Comparison of ENCODE assay signal across 17 cellular contexts in genomic region chr6:154226461-154226860, GRCh38.
DNase-seq lines count a peak whose midpoint lies in the region; ATAC-seq, FAIRE-seq and TF ChIP-seq lines count a peak whose summit lies in the region.
"Had no signal": no experiment of that assay in that cellular context is flagged by ENCODE, and none has a peak within 500 bp of the region (broad histone marks: within the 10 kb centered on the region; RNA-seq: fewer than 3 reads in every experiment).

No MANE protein-coding gene starts in this region.

- in situ Hi-C loops in HepG2 (cut with HindIII; ENCODE audit: extremely low pct_ligation_motif_present, low pct_unique_long_range_greater_than_20kb), result no loop called here

- H2AFZ ChIP-seq in HepG2 (ENCODE audit: low read length) (no peak overlapping the region), OCI-LY7 (ENCODE audit: low read length) (no peak overlapping the region)

- H3K27me3 Mint-ChIP-seq in activated CD4-positive, alpha-beta T cell treated with anti-CD3 and anti-CD28 coated beads for 36 hours, result no peaks in the 10 kb centered on the region
- H3K27me3 Mint-ChIP-seq in dendritic cell treated with granulocyte-macrophage colony-stimulating factor and Interleukin-4, amounts not matched to agents 40 ng/mL and 50 ng/mL, for 4 days, result no peaks in the 10 kb centered on the region
- H3K27me3 Mint-ChIP-seq: B cell had no signal

- TF ChIP-seq RAD21 in HepG2 (CRISPR knock-in tag; IDR thresholded peaks at IDR 0.05), result no peak

- H3K9me3 Mint-ChIP-seq in activated CD4-positive, alpha-beta T cell treated with anti-CD3 and anti-CD28 coated beads for 36 hours (ENCODE audit: low read depth), result no peaks in the 10 kb centered on the region
- H3K9me3 Mint-ChIP-seq in dendritic cell treated with granulocyte-macrophage colony-stimulating factor and Interleukin-4, amounts not matched to agents 40 ng/mL and 50 ng/mL, for 4 days, result no peaks in the 10 kb centered on the region
- no peaks in the 10 kb centered on the region for H3K9me3 Mint-ChIP-seq in stimulated activated effector memory CD8-positive, alpha-beta T cell treated with anti-CD3 and anti-CD28 coated beads, Interleukin-12 subunit alpha, Interleukin-12 subunit beta, amount 100 ng/mL, for 72 hours

- H4K20me1 ChIP-seq in HepG2 (ENCODE audit: insufficient read depth, low read length) (no peaks in the 10 kb centered on the region), OCI-LY7 (ENCODE audit: insufficient read depth, low read length) (no peaks in the 10 kb centered on the region)

- CTCF ChIA-PET in activated CD4-positive, alpha-beta T cell treated with anti-CD3 and anti-CD28 coated beads for 36 hours (lab: Charles Lee), result interaction anchor here (0.9 to 1.7 kb wide), 2 partner anchors 21 to 41 kb away, joined by 3 to 6 read pairs; no protein-coding TSS in a partner anchor
- CTCF ChIA-PET in HepG2 (lab: Yijun Ruan, JAX; ENCODE audit: low intra/inter-chr PET ratio, low total read pairs), result no interaction called here
- CTCF ChIA-PET in OCI-LY7 (lab: Charles Lee; ENCODE audit: unreplicated experiment), result no interaction called here

- H3K4me3 ChIP-seq in HepG2 (replicated peaks in 1 of 3; ENCODE audit: insufficient read depth in 1 of 3, low read depth in 2 of 3, low read length in 3 of 3), result no peak overlapping the region
- H3K4me3 ChIP-seq in right lobe of liver, result no peak overlapping the region
- no peak overlapping the region for H3K4me3 ChIP-seq in OCI-LY7 (ENCODE audit: low read depth, low read length, poor library complexity, severe bottlenecking)

- POLR2A ChIA-PET in activated CD4-positive, alpha-beta T cell treated with anti-CD3 and anti-CD28 coated beads for 36 hours (lab: Charles Lee), result interaction anchor here (0.6 kb wide), 1 partner anchor 55 kb away, joined by 4 read pairs; no protein-coding TSS in a partner anchor
- POLR2A ChIA-PET in HepG2 (lab: Yijun Ruan, JAX), result no interaction called here
- POLR2A ChIA-PET in OCI-LY7 (lab: Charles Lee), result interaction anchor here (0.6 kb wide), 1 partner anchor 11 kb away, joined by 3 read pairs; no protein-coding TSS in a partner anchor

- no peak for TF ChIP-seq POLR2A in HepG2 (IDR thresholded peaks at IDR 0.05; ENCODE audit: insufficient read depth in 1 of 2, low read depth in 2 of 2, low read length in 2 of 2)
- TF ChIP-seq POLR2A in right lobe of liver (IDR thresholded peaks at IDR 0.05), result no peak

- H3K79me2 ChIP-seq in HepG2 (ENCODE audit: insufficient read depth, low read length), result no peaks in the 10 kb centered on the region
- no peaks in the 10 kb centered on the region for H3K79me2 ChIP-seq in OCI-LY7 (ENCODE audit: insufficient read depth, low read depth, low read length)

- H3K27ac ChIP-seq in HepG2 (ENCODE audit: extremely low read length, insufficient read depth, low read length) (no peak overlapping the region), right lobe of liver (no peak overlapping the region), OCI-LY7 (ENCODE audit: low read depth, low read length, poor library complexity, severe bottlenecking) (no peak overlapping the region)
- H3K27ac ChIP-seq: 22Rv1 had no signal

- H3K4me1 Mint-ChIP-seq in activated CD4-positive, alpha-beta T cell treated with anti-CD3 and anti-CD28 coated beads for 36 hours, result peaks cover 80% of the 10 kb centered on the region
- peaks cover 79% of the 10 kb centered on the region for H3K4me1 Mint-ChIP-seq in dendritic cell treated with granulocyte-macrophage colony-stimulating factor and Interleukin-4, amounts not matched to agents 40 ng/mL and 50 ng/mL, for 4 days (ENCODE audit: low read depth)
- peaks cover 70% of the 10 kb centered on the region for H3K4me1 Mint-ChIP-seq in stimulated activated effector memory CD8-positive, alpha-beta T cell treated with anti-CD3 and anti-CD28 coated beads, Interleukin-12 subunit alpha, Interleukin-12 subunit beta, amount 100 ng/mL, for 72 hours

- intact Hi-C loops in activated CD4-positive, alpha-beta T cell treated with anti-CD3 and anti-CD28 coated beads for 36 hours (cut with DNase I, micrococcal nuclease), result no loop called here
- intact Hi-C loops in HepG2 (cut with micrococcal nuclease; ENCODE audit: unreplicated experiment) (no loop called here), right lobe of liver (cut with DNase I) (no loop called here), OCI-LY7 (cut with micrococcal nuclease; ENCODE audit: unreplicated experiment) (no loop called here)
- intact Hi-C loops in dendritic cell treated with granulocyte-macrophage colony-stimulating factor and Interleukin-4, amounts not matched to agents 40 ng/mL and 50 ng/mL, for 4 days (cut with micrococcal nuclease), result no loop called here

- no peak overlapping the region for H3K4me3 Mint-ChIP-seq in activated CD4-positive, alpha-beta T cell treated with anti-CD3 and anti-CD28 coated beads for 36 hours
- H3K4me3 Mint-ChIP-seq in dendritic cell treated with granulocyte-macrophage colony-stimulating factor and Interleukin-4, amounts not matched to agents 40 ng/mL and 50 ng/mL, for 4 days, result peak overlapping the region; percentile 25
- H3K4me3 Mint-ChIP-seq in stimulated activated effector memory CD8-positive, alpha-beta T cell treated with anti-CD3 and anti-CD28 coated beads, Interleukin-12 subunit alpha, Interleukin-12 subunit beta, amount 100 ng/mL, for 72 hours, result no peak overlapping the region
- H3K4me3 Mint-ChIP-seq: B cell had no signal

- no peak for TF ChIP-seq EP300 in HepG2 (IDR thresholded peaks at IDR 0.05; ENCODE audit: low read depth in 2 of 2, low read length in 2 of 2)
- TF ChIP-seq EP300 in HepG2 (CRISPR knock-in tag; IDR thresholded peaks at IDR 0.05; ENCODE audit: borderline replicate concordance), result no peak

- no peak for TF ChIP-seq CTCF in HepG2 (CRISPR knock-in tag; IDR thresholded peaks at IDR 0.05)
- TF ChIP-seq CTCF in right lobe of liver (IDR thresholded peaks at IDR 0.05), result no peak
- no peak for TF ChIP-seq CTCF in OCI-LY7 (conservative IDR thresholded peaks at IDR 0.05; ENCODE audit: low read length)

- no peak overlapping the region for H3K4me2 ChIP-seq in HepG2 (ENCODE audit: low read depth, low read length)
- no peak overlapping the region for H3K4me2 ChIP-seq in OCI-LY7 (ENCODE audit: low read length)

- 1% methylated on average over 3 of the region's 3 CpGs for WGBS in HepG2 (ENCODE audit: low lambda C conversion rate)
- 75% methylated on average over 3 of the region's 3 CpGs for WGBS in right lobe of liver (ENCODE audit: insufficient coverage, low coverage, low lambda C conversion rate, missing lambda C conversion rate)

- H3K36me3 Mint-ChIP-seq in activated CD4-positive, alpha-beta T cell treated with anti-CD3 and anti-CD28 coated beads for 36 hours (ENCODE audit: low read depth), result peaks cover 17% of the 10 kb centered on the region
- peaks cover 78% of the 10 kb centered on the region for H3K36me3 Mint-ChIP-seq in dendritic cell treated with granulocyte-macrophage colony-stimulating factor and Interleukin-4, amounts not matched to agents 40 ng/mL and 50 ng/mL, for 4 days (ENCODE audit: low read depth)
- H3K36me3 Mint-ChIP-seq in stimulated activated effector memory CD8-positive, alpha-beta T cell treated with anti-CD3 and anti-CD28 coated beads, Interleukin-12 subunit alpha, Interleukin-12 subunit beta, amount 100 ng/mL, for 72 hours, result peaks cover 42% of the 10 kb centered on the region

- ATAC-seq in activated CD4-positive, alpha-beta T cell treated with anti-CD3 and anti-CD28 coated beads for 36 hours, result no peak
- no peak for ATAC-seq in HepG2
- ATAC-seq in right lobe of liver, result no peak
- ATAC-seq in stimulated activated effector memory CD8-positive, alpha-beta T cell treated with anti-CD3 and anti-CD28 coated beads, Interleukin-12 subunit alpha, Interleukin-12 subunit beta, amount 100 ng/mL, for 72 hours, result no peak

- FAIRE-seq in HepG2 (lab: Jason Lieb, UNC), result no peak
- FAIRE-seq: GM12892 had no signal

- no peak overlapping the region for H3K9ac ChIP-seq in HepG2 (ENCODE audit: insufficient read depth, low read depth, low read length)

- H3K27me3 ChIP-seq in HepG2 (ENCODE audit: control insufficient read depth in 1 of 2, insufficient read depth in 2 of 2, low read length in 2 of 2) (no peaks in the 10 kb centered on the region; a peak in 1 of 5 replicates), right lobe of liver (no peaks in the 10 kb centered on the region)

- H3K36me3 ChIP-seq in HepG2 (replicated peaks in 1 of 2; ENCODE audit: control insufficient read depth in 1 of 2, insufficient read depth in 2 of 2, low read length in 2 of 2) (no peaks in the 10 kb centered on the region), right lobe of liver (no peaks in the 10 kb centered on the region), OCI-LY7 (ENCODE audit: insufficient read depth, low read length) (no peaks in the 10 kb centered on the region)

- H3K27ac Mint-ChIP-seq in activated CD4-positive, alpha-beta T cell treated with anti-CD3 and anti-CD28 coated beads for 36 hours, result peak overlapping the region; percentile 0
- H3K27ac Mint-ChIP-seq in dendritic cell treated with granulocyte-macrophage colony-stimulating factor and Interleukin-4, amounts not matched to agents 40 ng/mL and 50 ng/mL, for 4 days, result peak overlapping the region; percentile 89
- H3K27ac Mint-ChIP-seq in stimulated activated effector memory CD8-positive, alpha-beta T cell treated with anti-CD3 and anti-CD28 coated beads, Interleukin-12 subunit alpha, Interleukin-12 subunit beta, amount 100 ng/mL, for 72 hours, result peak overlapping the region; percentile 5
- H3K27ac Mint-ChIP-seq: B cell had no signal

- H3K9me3 ChIP-seq in HepG2 (ENCODE audit: low read length) (no peaks in the 10 kb centered on the region), right lobe of liver (no peaks in the 10 kb centered on the region), OCI-LY7 (ENCODE audit: low read length) (no peaks in the 10 kb centered on the region)

- H3K9me2 ChIP-seq in OCI-LY7 (ENCODE audit: insufficient read depth, low read length), result no peaks in the 10 kb centered on the region

- no peak for DNase-seq in activated CD4-positive, alpha-beta T cell treated with anti-CD3 and anti-CD28 coated beads for 36 hours
- DNase-seq in activated CD4-positive, alpha-beta T cell treated with anti-CD3 and anti-CD28 coated beads, Interleukin-2, amount 50 U/mL, for 48 hours, result no peak
- no peak for DNase-seq in HepG2 (ENCODE audit: low spot score)
- DNase-seq in right lobe of liver, result no peak
- no peak for DNase-seq in stimulated activated effector memory CD8-positive, alpha-beta T cell treated with anti-CD3 and anti-CD28 coated beads, Interleukin-12 subunit alpha, Interleukin-12 subunit beta, amount 100 ng/mL, for 72 hours (ENCODE audit: low spot score in 2 of 2)
- no peak for DNase-seq in AG20443 (ENCODE audit: low spot score)
- DNase-seq in OCI-LY7 (ENCODE audit: low spot score), result no peak
- DNase-seq: KG1, NCI-H1105 treated with DMSO at 0.1 percent for 48 hours, NCI-H1694, NCI-H2081 treated with DMSO at 0.1 percent for 48 hours, NCI-H446 treated with DMSO at 0.1 percent for 48 hours, SHP77 had no signal

- BruUV-seq in HepG2 (replicated peaks; lab: Mats Ljungman, UMichigan), result no TSS peak
- no TSS peak for BruUV-seq in OCI-LY7 (replicated peaks; lab: Mats Ljungman, UMichigan)

- no peaks in the 10 kb centered on the region for H3K4me1 ChIP-seq in HepG2 (ENCODE audit: insufficient read depth, low read length)
- no peaks in the 10 kb centered on the region for H3K4me1 ChIP-seq in right lobe of liver
- H3K4me1 ChIP-seq in OCI-LY7 (ENCODE audit: insufficient read depth, low read length, poor library complexity, severe bottlenecking), result no peaks in the 10 kb centered on the region

TF ChIP-seq in HepG2, 621 proteins besides CTCF, POLR2A, EP300 and RAD21 (continues in another document):
- TF ChIP-seq NFATC3 (CRISPR knock-in tag; IDR thresholded peaks at IDR 0.05), result no peak

Comparison
In these comparisons a context has a peak if more than half of its experiments do, and no peak if none do; other contexts are left out.
1. H3K27ac Mint-ChIP-seq: peak in every context shown above with its lines; median percentile 89 in dendritic cell treated with granulocyte-macrophage colony-stimulating factor and Interleukin-4, amounts not matched to agents 40 ng/mL and 50 ng/mL, for 4 days; 5 in stimulated activated effector memory CD8-positive, alpha-beta T cell treated with anti-CD3 and anti-CD28 coated beads, Interleukin-12 subunit alpha, Interleukin-12 subunit beta, amount 100 ng/mL, for 72 hours; 0 in activated CD4-positive, alpha-beta T cell treated with anti-CD3 and anti-CD28 coated beads for 36 hours.